12 cellular contexts compared by ENCODE assay signal in the genomic region with DNA sequence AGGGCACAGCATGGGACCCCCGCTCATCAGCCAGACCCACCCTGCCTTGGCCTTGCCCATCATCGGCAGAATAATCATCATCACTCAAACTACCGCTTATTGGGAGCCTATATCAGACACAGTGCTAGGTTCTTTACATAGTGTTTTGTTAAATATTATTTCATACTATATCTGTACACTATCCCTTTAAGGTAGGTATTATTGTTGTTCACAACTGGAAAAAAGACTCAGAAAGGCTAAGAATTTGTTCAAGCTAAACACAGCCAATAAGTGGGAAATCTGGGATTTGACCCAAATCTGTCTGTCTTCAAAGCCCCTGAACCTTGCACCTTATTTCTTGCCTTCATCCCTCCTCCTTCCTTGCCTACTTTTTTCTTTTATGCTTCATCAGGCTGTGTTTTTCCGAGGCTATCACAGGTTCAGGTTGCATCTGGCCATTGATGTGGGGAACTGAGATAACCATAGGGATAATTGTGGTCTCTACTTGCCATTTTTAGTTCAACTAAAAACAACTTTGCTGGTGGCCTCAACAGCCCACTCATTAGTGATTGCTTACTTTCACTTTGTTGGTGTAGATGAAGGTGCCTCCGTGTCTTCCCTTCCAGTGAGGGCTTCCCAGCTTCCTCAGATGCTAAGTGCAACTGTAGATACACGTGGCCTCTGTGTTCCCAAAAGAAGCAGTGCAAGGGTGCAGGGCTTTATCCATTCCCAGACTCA. TPM values are rescaled to one million over a fixed set of nuclear protein-coding genes. Genes with fewer than 3 reads are reported as not detected.
DNase-seq lines count a peak whose midpoint lies in the region; ATAC-seq and TF ChIP-seq lines count a peak whose summit lies in the region.
"Had no signal": no experiment of that assay in that cellular context is flagged by ENCODE, and none has a peak within 500 bp of the region (broad histone marks: within the 10 kb centered on the region; RNA-seq: fewer than 3 reads in every experiment).

No MANE protein-coding gene starts in this region.

- no peak overlapping the region for H3K4me3 Mint-ChIP-seq in CD14-positive monocyte

- H4K20me1 ChIP-seq in DND-41 (ENCODE audit: insufficient read depth, low read length) = no peaks in the 10 kb centered on the region

- H3K9ac ChIP-seq in DND-41 (ENCODE audit: low read depth, low read length) = no peak overlapping the region

- H3K27me3 Mint-ChIP-seq in CD14-positive monocyte (ENCODE audit: low read depth in 3 of 3) = peaks cover 0 to 2% (median 0%) of the 10 kb centered on the region in 3 donors

- no peak overlapping the region for H3K4me2 ChIP-seq in DND-41 (ENCODE audit: insufficient read depth, low read length)
- H3K4me2 ChIP-seq: hepatocyte had no signal

- H3K27me3 ChIP-seq in DND-41 (ENCODE audit: insufficient read depth, low read length, poor library complexity) = no peaks in the 10 kb centered on the region
- no peaks in the 10 kb centered on the region for H3K27me3 ChIP-seq in effector memory CD4-positive, alpha-beta T cell (replicated peaks; ENCODE audit: control insufficient read depth, insufficient read depth, low read length, poor library complexity, severe bottlenecking)
- H3K27me3 ChIP-seq: hepatocyte, upper lobe of right lung had no signal

- H2AFZ ChIP-seq in DND-41 (ENCODE audit: low read depth, low read length) = no peak overlapping the region
- H2AFZ ChIP-seq: hepatocyte had no signal

- 0 out of 3 replicates have a peak, but pooled peaks have one; percentile 8 for ATAC-seq in DND-41 (ENCODE audit: insufficient read depth, low read depth)
- peak; percentile 43 for ATAC-seq in GM21390 (IDR thresholded peaks at IDR 0.05; ENCODE audit: unreplicated experiment)
- peak; percentile 51 for ATAC-seq in HG03469 (IDR thresholded peaks at IDR 0.05; ENCODE audit: unreplicated experiment)
- ATAC-seq in HG03460 (IDR thresholded peaks at IDR 0.05; ENCODE audit: unreplicated experiment) = no peak
- ATAC-seq in left ventricle myocardium superior = no peak

- no peaks in the 10 kb centered on the region for H3K36me3 ChIP-seq in DND-41 (ENCODE audit: insufficient read depth, low read length)
- no peaks in the 10 kb centered on the region for H3K36me3 ChIP-seq in effector memory CD4-positive, alpha-beta T cell (ENCODE audit: control insufficient read depth, insufficient read depth, low read length)
- H3K36me3 ChIP-seq: upper lobe of right lung had no signal

- peaks cover 5 to 8% of the 10 kb centered on the region in 2 donors for H3K36me3 Mint-ChIP-seq in CD14-positive monocyte

- H3K79me2 ChIP-seq in DND-41 (ENCODE audit: insufficient read depth, low read length) = no peaks in the 10 kb centered on the region
- H3K79me2 ChIP-seq: hepatocyte had no signal

- no peak overlapping the region for H3K27ac ChIP-seq in DND-41 (ENCODE audit: low read length)
- H3K27ac ChIP-seq in effector memory CD4-positive, alpha-beta T cell (ENCODE audit: insufficient read depth, low read length, poor library complexity, severe bottlenecking) = peak overlapping the region; percentile 81
- H3K27ac ChIP-seq: coronary artery, hepatocyte had no signal

- intact Hi-C loops in left ventricle myocardium superior (cut with micrococcal nuclease) (loop anchor here (2.0 to 10.0 kb wide), 3 partner anchors 199 to 657 kb away; no protein-coding TSS in a partner anchor), CD14-positive monocyte (cut with micrococcal nuclease) (loop anchor here in 1 of 2 donors (5.0 to 10.0 kb wide), 2 partner anchors 660 to 797 kb away; no protein-coding TSS in a partner anchor)

- no peak overlapping the region for H3K4me3 ChIP-seq in DND-41 (ENCODE audit: low read depth in 1 of 2, low read length in 2 of 2)
- H3K4me3 ChIP-seq in effector memory CD4-positive, alpha-beta T cell (ENCODE audit: insufficient read depth, low read depth, low read length, poor library complexity, severe bottlenecking) = no peak overlapping the region
- H3K4me3 ChIP-seq: hepatocyte had no signal

- peaks cover 19% of the 10 kb centered on the region for H3K4me1 ChIP-seq in DND-41 (ENCODE audit: insufficient read depth, low read length)
- peaks cover 7% of the 10 kb centered on the region for H3K4me1 ChIP-seq in effector memory CD4-positive, alpha-beta T cell (ENCODE audit: control insufficient read depth, insufficient read depth, low read length, poor library complexity, severe bottlenecking)

- DNase-seq in DND-41 (no peak), left ventricle myocardium superior (no peak), CD14-positive monocyte (ENCODE audit: low spot score) (no peak), inferior parietal cortex (ENCODE audit: extremely low spot score) (no peak)
- DNase-seq in effector memory CD4-positive, alpha-beta T cell = no peak

- H3K4me1 Mint-ChIP-seq in CD14-positive monocyte = peaks cover 46% of the 10 kb centered on the region

- H3K9me3 Mint-ChIP-seq in CD14-positive monocyte = no peaks in the 10 kb centered on the region
- H3K9me3 Mint-ChIP-seq: activated T-cell treated with anti-CD3 and anti-CD28 coated beads, Interleukin-2, amount 50 U/mL, for 72 hours had no signal

- H3K9me3 ChIP-seq in DND-41 (ENCODE audit: insufficient read depth, low read length, severe bottlenecking) = no peaks in the 10 kb centered on the region
- no peaks in the 10 kb centered on the region for H3K9me3 ChIP-seq in effector memory CD4-positive, alpha-beta T cell (ENCODE audit: control insufficient read depth, low read length)
- H3K9me3 ChIP-seq: upper lobe of right lung had no signal

- peak overlapping the region in 1 of 7 donors; percentile 52 for H3K27ac Mint-ChIP-seq in CD14-positive monocyte

- no peak for TF ChIP-seq CTCF in DND-41 (IDR thresholded peaks at IDR 0.05; ENCODE audit: borderline replicate concordance, extremely low read depth, low read length, poor library complexity, severe bottlenecking)
- no peak for TF ChIP-seq CTCF in CD14-positive monocyte (IDR thresholded peaks at IDR 0.05)

RNA-seq across cellular contexts. Expression of a gene that starts 35.2 kb away (rescaled TPM):
- total RNA-seq in left ventricle myocardium superior = 0.07 TPM
- polyA plus RNA-seq in CD14-positive monocyte = under 1 TPM in 1 of 2 donors, not detected in 1; 0.12 TPM
- total RNA-seq: activated T-cell treated with anti-CD3 and anti-CD28 coated beads, Interleukin-2, amount 50 U/mL, for 72 hours; hepatocyte had no signal
- polyA plus RNA-seq: hepatocyte had no signal

RNA-seq across cellular contexts. Expression of a gene that starts 59.2 kb away (rescaled TPM):
- total RNA-seq in left ventricle myocardium superior = 7.2 TPM
- polyA plus RNA-seq in CD14-positive monocyte = not detected

Comparison
In these comparisons a context has a peak if more than half of its experiments do, and no peak if none do; other contexts are left out.
1. ATAC-seq: peak in DND-41 (single experiment), GM21390 (single experiment) and HG03469 (single experiment); none in HG03460 (single experiment) and left ventricle myocardium superior (single experiment).